ENCODE assay signal across 8 cellular contexts in the genomic region with DNA sequence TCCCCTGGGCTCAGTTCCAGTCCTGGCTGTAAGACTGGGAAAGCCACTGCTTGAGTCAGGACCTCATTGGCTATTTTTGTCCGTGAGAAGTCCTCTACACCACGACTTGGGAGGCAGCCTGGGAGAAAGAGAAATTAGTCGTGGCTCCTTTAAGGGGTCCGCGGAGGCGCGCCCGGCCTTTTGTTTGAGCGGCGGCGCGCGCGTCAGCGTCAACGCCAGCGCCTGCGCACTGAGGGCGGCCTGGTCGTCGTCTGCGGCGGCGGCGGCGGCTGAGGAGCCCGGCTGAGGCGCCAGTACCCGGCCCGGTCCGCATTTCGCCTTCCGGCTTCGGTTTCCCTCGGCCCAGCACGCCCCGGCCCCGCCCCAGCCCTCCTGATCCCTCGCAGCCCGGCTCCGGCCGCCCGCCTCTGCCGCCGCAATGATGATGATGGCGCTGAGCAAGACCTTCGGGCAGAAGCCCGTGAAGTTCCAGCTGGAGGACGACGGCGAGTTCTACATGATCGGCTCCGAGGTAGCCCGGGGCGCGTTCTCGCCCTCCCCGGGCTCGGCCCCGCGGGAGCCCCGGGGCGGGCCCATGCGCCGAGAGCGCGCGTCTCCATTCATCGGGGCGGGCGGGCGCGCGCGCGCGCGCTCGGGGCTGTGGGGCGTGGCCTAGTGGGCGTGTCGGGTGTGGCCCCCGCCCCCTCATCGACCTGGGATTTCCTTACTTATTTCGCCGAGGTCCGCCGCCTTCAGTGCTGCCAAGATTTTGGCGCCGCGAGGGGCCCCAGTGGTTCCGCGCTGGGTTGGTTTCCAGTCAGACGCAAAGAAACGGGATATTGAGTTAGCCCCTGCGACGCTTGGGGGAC. TPM values are rescaled to one million over a fixed set of nuclear protein-coding genes. Genes with fewer than 3 reads are reported as not detected.
A peak's percentile ranks its signal among the peaks of the same experiment; 100 is the strongest.
DNase-seq lines count a peak whose midpoint lies in the region.

Gene SMARCB1, plus strand, starts transcription at position 215 of the 848 bp plus-strand sequence. Its CDS starts 204 bp downstream, at position 419.

- no peaks in the 10 kb centered on the region for H3K27me3 ChIP-seq in MG63

- peaks cover 16% of the 10 kb centered on the region for H3K36me3 ChIP-seq in MG63
- peaks cover 25% of the 10 kb centered on the region for H3K36me3 ChIP-seq in SK-N-MC (ENCODE audit: insufficient read depth, low read length)

- peak within 1 kb of the TSS; percentile 100 for H3K9ac ChIP-seq in SK-N-MC (ENCODE audit: insufficient read length)

- H3K9me3 Mint-ChIP-seq in activated naive CD4-positive, alpha-beta T cell treated with anti-CD3 and anti-CD28 coated beads for 36 hours, result no peaks in the 10 kb centered on the region

- CTCF ChIA-PET in activated naive CD4-positive, alpha-beta T cell treated with anti-CD3 and anti-CD28 coated beads for 36 hours (lab: Charles Lee), result interaction anchor here (1.5 to 3.1 kb wide), 2 partner anchors 16 to 19 kb away, joined by 5 to 19 read pairs; partner anchors contain the start of gene CHCHD10

- intact Hi-C loops in activated naive CD4-positive, alpha-beta T cell treated with anti-CD3 and anti-CD28 coated beads for 36 hours (cut with micrococcal nuclease), result loop anchor here (1.0 to 2.0 kb wide), 6 partner anchors 15 to 768 kb away; partner anchors contain the start of genes CABIN1, DERL3, GUCD1 and MMP11

- H3K4me1 Mint-ChIP-seq in activated naive CD4-positive, alpha-beta T cell treated with anti-CD3 and anti-CD28 coated beads for 36 hours (ENCODE audit: low read depth), result peaks cover 34% of the 10 kb centered on the region

- peak within 1 kb of the TSS; percentile 91 for H3K4me3 ChIP-seq in MG63
- H3K4me3 ChIP-seq in SK-N-MC, result peak within 1 kb of the TSS; percentile 100

- H3K36me3 Mint-ChIP-seq in activated naive CD4-positive, alpha-beta T cell treated with anti-CD3 and anti-CD28 coated beads for 36 hours (ENCODE audit: low read depth), result no peaks in the 10 kb centered on the region

- peak within 1 kb of the TSS; percentile 89 for H3K4me3 Mint-ChIP-seq in activated naive CD4-positive, alpha-beta T cell treated with anti-CD3 and anti-CD28 coated beads for 36 hours

- DNase-seq in EL, result peak; percentile 89
- DNase-seq in GOT3 (lab: John Stamatoyannopoulos, UW), result peak; percentile 58
- peak; percentile 87 for DNase-seq in MG63
- peak; percentile 32 for DNase-seq in SK-N-MC (ENCODE audit: low read depth, low spot score)
- peak; percentile 89 for DNase-seq in activated naive CD4-positive, alpha-beta T cell treated with anti-CD3 and anti-CD28 coated beads for 36 hours
- peak; percentile 96 for DNase-seq in germinal center (ENCODE audit: low spot score)
- DNase-seq in nucleus accumbens (lab: John Stamatoyannopoulos, UW), result peak in 55 of 56 donors; percentile 9 to 89 (median 71)
- peak in 48 of 49 donors; percentile 40 to 89 (median 74) for DNase-seq in substantia nigra (lab: John Stamatoyannopoulos, UW)

- no peaks in the 10 kb centered on the region for H3K27me3 Mint-ChIP-seq in activated naive CD4-positive, alpha-beta T cell treated with anti-CD3 and anti-CD28 coated beads for 36 hours (ENCODE audit: low read depth)

- H3K27ac ChIP-seq in SK-N-MC, result peak within 1 kb of the TSS; percentile 100
- peak within 1 kb of the TSS; percentile 99 for H3K27ac ChIP-seq in substantia nigra (ENCODE audit: low read depth, low read length, poor library complexity, severe bottlenecking)

- H3K9me3 ChIP-seq in MG63 (no peaks in the 10 kb centered on the region), SK-N-MC (ENCODE audit: low read depth, low read length) (no peaks in the 10 kb centered on the region)

- peak within 1 kb of the TSS; percentile 95 for H3K27ac Mint-ChIP-seq in activated naive CD4-positive, alpha-beta T cell treated with anti-CD3 and anti-CD28 coated beads for 36 hours

RNA-seq across cellular contexts. Expression of gene SMARCB1, which starts in this region (rescaled TPM):
- 70.8 and 109 TPM in 2 replicates for total RNA-seq in MG63 (2014; rRNA removed; shearing (Covaris generic); ENCODE audit: low replicate concordance)
- 10 to 100 TPM; 75.3 to 89.1 TPM for total RNA-seq in activated naive CD4-positive, alpha-beta T cell treated with anti-CD3 and anti-CD28 coated beads for 36 hours

Comparison
In these comparisons a context has a peak if more than half of its experiments do, and no peak if none do; other contexts are left out.
1. Peak in every context shown above with its lines: DNase-seq, H3K4me3 ChIP-seq and H3K27ac ChIP-seq.
2. DNase-seq: peak in every context shown above with its lines; median percentile 96 in germinal center; 89 in EL; 89 in activated naive CD4-positive, alpha-beta T cell treated with anti-CD3 and anti-CD28 coated beads for 36 hours; 87 in MG63; 74 in substantia nigra; 71 in nucleus accumbens; 58 in GOT3; 32 in SK-N-MC.